ENCODE assay signal across 28 cellular contexts in genomic region chr7:40394382-40394781, GRCh38.
"Had no signal": no experiment of that assay in that cellular context is flagged by ENCODE, and none has a peak within 500 bp of the region (broad histone marks: within the 10 kb centered on the region; RNA-seq: fewer than 3 reads in every experiment).

No MANE protein-coding gene starts in this region.

- H3K27ac ChIP-seq: ascending aorta, breast epithelium, cardiac muscle cell, coronary artery, dorsolateral prefrontal cortex, VCaP had no signal

- H3K9me3 ChIP-seq: ascending aorta, breast epithelium had no signal

- DNase-seq: activated CD4-positive, alpha-beta memory T cell treated with anti-CD3 and anti-CD28 coated beads, Interleukin-2, amount 10 ng/mL, durations not matched to agents 7 days and 5 days; activated CD4-positive, alpha-beta T cell treated with anti-CD3 and anti-CD28 coated beads for 1 hour; activated CD4-positive, alpha-beta T cell treated with anti-CD3 and anti-CD28 coated beads for 4 hours; activated CD4-positive, alpha-beta T cell treated with anti-CD3 and anti-CD28 coated beads, Interleukin-2, amount 10 ng/mL, durations not matched to agents 7 days and 5 days; activated CD4-positive, alpha-beta T cell treated with anti-CD3 and anti-CD28 coated beads, Interleukin-2, amount 50 U/mL, for 4 hours; activated CD8-positive, alpha-beta memory T cell treated with anti-CD3 and anti-CD28 coated beads, Interleukin-2, amount 50 U/mL, for 48 hours; activated gamma-delta T cell; activated naive CD4-positive, alpha-beta T cell; activated naive CD4-positive, alpha-beta T cell treated with anti-CD3 and anti-CD28 coated beads, Interleukin-2, amount 10 ng/mL, durations not matched to agents 7 days and 5 days; activated naive CD8-positive, alpha-beta T cell treated with anti-CD3 and anti-CD28 coated beads, Interleukin-2, amount 10 ng/mL, durations not matched to agents 7 days and 5 days; activated T-cell treated with anti-CD3 and anti-CD28 coated beads for 4 hours; activated T-cell treated with anti-CD3 and anti-CD28 coated beads, Interleukin-2, amount 50 U/mL, for 24 hours; activated T-cell treated with anti-CD3 and anti-CD28 coated beads, Interleukin-2, amount 50 U/mL, for 72 hours; central memory CD4-positive, alpha-beta T cell; cerebellar nuclear complex; dorsolateral prefrontal cortex; effector memory CD4-positive, alpha-beta T cell; endodermal cell; head of caudate nucleus; T-helper 2 cell had no signal

- H3K36me3 ChIP-seq: ascending aorta, breast epithelium, cardiac muscle cell had no signal

- H3K27me3 ChIP-seq: ascending aorta, breast epithelium, cardiac muscle cell, dorsolateral prefrontal cortex had no signal

- H3K4me3 ChIP-seq: ascending aorta, breast epithelium, cardiac muscle cell, coronary artery, dorsolateral prefrontal cortex had no signal

- H3K4me1 ChIP-seq: breast epithelium had no signal

- ATAC-seq: activated naive CD4-positive, alpha-beta T cell treated with anti-CD3 and anti-CD28 coated beads, Interleukin-2, amount 50 U/mL, for 72 hours; activated T-cell treated with anti-CD3 and anti-CD28 coated beads, Interleukin-2, amount 50 U/mL, for 72 hours; esophagus mucosa; WTC11 had no signal
